29 cellular contexts compared by ENCODE assay signal in the genomic region with DNA sequence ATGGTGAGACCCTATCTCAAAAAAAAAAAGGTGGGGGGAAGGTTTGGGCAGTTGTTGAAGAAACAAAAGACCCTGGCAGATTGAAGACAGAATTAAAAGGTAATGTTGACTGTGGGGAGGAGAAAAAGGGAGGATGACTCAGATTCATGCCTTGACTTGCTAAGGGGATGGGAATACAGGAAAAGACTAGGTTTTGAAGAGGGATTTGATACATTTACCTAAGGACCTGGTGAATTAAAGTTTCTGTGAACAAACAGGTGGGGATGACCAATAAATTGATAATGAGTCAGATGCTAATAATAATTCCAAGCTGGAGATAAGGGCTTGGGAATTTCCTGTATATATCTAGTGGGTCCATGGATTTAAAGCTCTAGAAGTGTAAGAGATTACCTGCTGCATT. TPM values are rescaled to one million over a fixed set of nuclear protein-coding genes. Genes with fewer than 3 reads are reported as not detected.
"Had no signal": no experiment of that assay in that cellular context is flagged by ENCODE, and none has a peak within 500 bp of the region (broad histone marks: within the 10 kb centered on the region; RNA-seq: fewer than 3 reads in every experiment).

No MANE protein-coding gene starts in this region.

- H3K27me3 ChIP-seq: ascending aorta, body of pancreas, cardiac muscle cell, Peyer's patch had no signal

- H3K4me3 ChIP-seq: ascending aorta, body of pancreas, cardiac muscle cell, Peyer's patch had no signal

- H3K4me1 Mint-ChIP-seq: activated CD4-positive, alpha-beta T cell treated with anti-CD3 and anti-CD28 coated beads, Interleukin-2, amount 10 ng/mL, durations not matched to agents 24 days and 14 days; activated CD8-positive, alpha-beta memory T cell treated with anti-CD3 and anti-CD28 coated beads, Interleukin-2, amount 10 ng/mL, durations not matched to agents 7 days and 5 days had no signal

- H3K4me3 Mint-ChIP-seq: activated B cell treated with CpG ODN at 0.5 μM for 24 hours; activated CD4-positive, alpha-beta T cell treated with anti-CD3 and anti-CD28 coated beads, Interleukin-2, amount 10 ng/mL, durations not matched to agents 24 days and 14 days; activated CD8-positive, alpha-beta memory T cell treated with anti-CD3 and anti-CD28 coated beads, Interleukin-2, amount 10 ng/mL, durations not matched to agents 7 days and 5 days; activated naive CD8-positive, alpha-beta T cell treated with anti-CD3 and anti-CD28 coated beads, Interleukin-2, amount 50 U/mL, for 24 hours; activated T-cell treated with anti-CD3 and anti-CD28 coated beads, Interleukin-2, amount 50 U/mL, for 24 hours; activated T-helper 1 cell treated with anti-CD3 and anti-CD28 coated beads, Interleukin-12 subunit alpha, Interleukin-12 subunit beta, Interleukin-2, Interleukin-4 antibody, amounts not matched to agents 30 ng/mL and 10 ng/mL and 1 ng/mL, durations not matched to agents 14 hours and 24 hours and 36 hours; T-helper 1 cell treated with Interleukin-12 subunit alpha and Interleukin-12 subunit beta and Interleukin-4 antibody, amounts not matched to agents 30 μg/mL and 1 μg/mL, for 36 hours had no signal

- H3K27ac Mint-ChIP-seq: activated B cell treated with CpG ODN at 0.5 μM for 24 hours; activated CD4-positive, alpha-beta T cell treated with anti-CD3 and anti-CD28 coated beads, Interleukin-2, amount 10 ng/mL, durations not matched to agents 24 days and 14 days; activated CD8-positive, alpha-beta memory T cell treated with anti-CD3 and anti-CD28 coated beads, Interleukin-2, amount 10 ng/mL, durations not matched to agents 7 days and 5 days; activated naive CD4-positive, alpha-beta T cell treated with anti-CD3 and anti-CD28 coated beads, Interleukin-2, amount 50 U/mL, for 72 hours; activated naive CD8-positive, alpha-beta T cell treated with anti-CD3 and anti-CD28 coated beads, Interleukin-2, amount 50 U/mL, for 24 hours; activated T-cell treated with anti-CD3 and anti-CD28 coated beads, Interleukin-2, amount 50 U/mL, for 24 hours; activated T-helper 1 cell treated with anti-CD3 and anti-CD28 coated beads, Interleukin-12 subunit alpha, Interleukin-12 subunit beta, Interleukin-2, Interleukin-4 antibody, amounts not matched to agents 30 ng/mL and 10 ng/mL and 1 ng/mL, durations not matched to agents 14 hours and 24 hours and 36 hours; T-helper 1 cell treated with Interleukin-12 subunit alpha and Interleukin-12 subunit beta and Interleukin-4 antibody, amounts not matched to agents 30 μg/mL and 1 μg/mL, for 36 hours had no signal

- H3K4me1 ChIP-seq: ascending aorta, body of pancreas, Peyer's patch had no signal

- H3K27ac ChIP-seq: ascending aorta, body of pancreas, cardiac muscle cell, Peyer's patch had no signal

- H3K36me3 ChIP-seq: ascending aorta, cardiac muscle cell, Peyer's patch had no signal

- H3K9me3 ChIP-seq: ascending aorta, body of pancreas, Peyer's patch had no signal

- H3K36me3 Mint-ChIP-seq: activated CD8-positive, alpha-beta memory T cell treated with anti-CD3 and anti-CD28 coated beads, Interleukin-2, amount 10 ng/mL, durations not matched to agents 7 days and 5 days; activated naive CD4-positive, alpha-beta T cell treated with anti-CD3 and anti-CD28 coated beads, Interleukin-2, amount 50 U/mL, for 72 hours had no signal

- ATAC-seq: activated CD8-positive, alpha-beta memory T cell treated with anti-CD3 and anti-CD28 coated beads, Interleukin-2, amount 10 ng/mL, durations not matched to agents 7 days and 5 days; activated naive CD4-positive, alpha-beta T cell treated with anti-CD3 and anti-CD28 coated beads, Interleukin-2, amount 50 U/mL, for 72 hours; activated naive CD8-positive, alpha-beta T cell treated with anti-CD3 and anti-CD28 coated beads, Interleukin-2, amount 50 U/mL, for 24 hours; body of pancreas had no signal

- H3K27me3 Mint-ChIP-seq: activated B cell treated with CpG ODN at 0.5 μM for 24 hours had no signal

- H3K9me3 Mint-ChIP-seq: activated B cell treated with CpG ODN at 0.5 μM for 24 hours; activated CD4-positive, alpha-beta T cell treated with anti-CD3 and anti-CD28 coated beads, Interleukin-2, amount 10 ng/mL, durations not matched to agents 24 days and 14 days; activated naive CD4-positive, alpha-beta T cell treated with anti-CD3 and anti-CD28 coated beads, Interleukin-2, amount 50 U/mL, for 72 hours; activated naive CD8-positive, alpha-beta T cell treated with anti-CD3 and anti-CD28 coated beads, Interleukin-2, amount 50 U/mL, for 24 hours; activated T-cell treated with anti-CD3 and anti-CD28 coated beads, Interleukin-2, amount 50 U/mL, for 24 hours; activated T-helper 1 cell treated with anti-CD3 and anti-CD28 coated beads, Interleukin-12 subunit alpha, Interleukin-12 subunit beta, Interleukin-2, Interleukin-4 antibody, amounts not matched to agents 30 ng/mL and 10 ng/mL and 1 ng/mL, durations not matched to agents 14 hours and 24 hours and 36 hours; T-helper 1 cell treated with Interleukin-12 subunit alpha and Interleukin-12 subunit beta and Interleukin-4 antibody, amounts not matched to agents 30 μg/mL and 1 μg/mL, for 36 hours had no signal

- DNase-seq: activated B cell treated with CpG ODN at 0.5 μM for 24 hours; activated CD4-positive, alpha-beta T cell treated with anti-CD3 and anti-CD28 coated beads for 1 hour; activated CD4-positive, alpha-beta T cell treated with anti-CD3 and anti-CD28 coated beads, Interleukin-2, amount 50 U/mL, for 48 hours; activated CD8-positive, alpha-beta memory T cell treated with anti-CD3 and anti-CD28 coated beads, Interleukin-2, amount 10 ng/mL, durations not matched to agents 7 days and 5 days; activated effector memory CD4-positive, alpha-beta T cell treated with Interleukin-2 at 50 U/mL for 16 hours; activated naive CD4-positive, alpha-beta T cell treated with Interleukin-2 at 50 U/mL for 16 hours; activated naive CD8-positive, alpha-beta T cell treated with anti-CD3 and anti-CD28 coated beads, Interleukin-2, amount 50 U/mL, for 24 hours; activated T-cell treated with anti-CD3 and anti-CD28 coated beads, Interleukin-2, amount 50 U/mL, for 24 hours; amniotic stem cell; body of pancreas; MM.1S; NCI-H1105; NCI-H1436; NCI-H1694 treated with DMSO at 0.1 percent for 48 hours; NCI-H2029 treated with DMSO at 0.1 percent for 48 hours; NCI-H2171; NCI-H2227 treated with DMSO at 0.1 percent for 48 hours; NCI-H446 treated with DMSO at 0.1 percent for 48 hours; NCI-H524 treated with DMSO at 0.1 percent for 48 hours; NCI-H774; OCI-M1; Peyer's patch; SHP77 treated with DMSO at 0.1 percent for 48 hours had no signal

RNA-seq across cellular contexts. Expression of a gene that starts 27.6 kb away (rescaled TPM):
- total RNA-seq: activated B cell treated with CpG ODN at 0.5 μM for 24 hours; activated CD4-positive, alpha-beta T cell treated with anti-CD3 and anti-CD28 coated beads, Interleukin-2, amount 10 ng/mL, durations not matched to agents 24 days and 14 days; activated CD8-positive, alpha-beta memory T cell treated with anti-CD3 and anti-CD28 coated beads, Interleukin-2, amount 10 ng/mL, durations not matched to agents 7 days and 5 days; activated naive CD4-positive, alpha-beta T cell treated with anti-CD3 and anti-CD28 coated beads, Interleukin-2, amount 50 U/mL, for 72 hours; activated T-helper 1 cell treated with anti-CD3 and anti-CD28 coated beads, Interleukin-12 subunit alpha, Interleukin-12 subunit beta, Interleukin-2, Interleukin-4 antibody, amounts not matched to agents 30 ng/mL and 10 ng/mL and 1 ng/mL, durations not matched to agents 14 hours and 24 hours and 36 hours had no signal
